In the genomic region with DNA sequence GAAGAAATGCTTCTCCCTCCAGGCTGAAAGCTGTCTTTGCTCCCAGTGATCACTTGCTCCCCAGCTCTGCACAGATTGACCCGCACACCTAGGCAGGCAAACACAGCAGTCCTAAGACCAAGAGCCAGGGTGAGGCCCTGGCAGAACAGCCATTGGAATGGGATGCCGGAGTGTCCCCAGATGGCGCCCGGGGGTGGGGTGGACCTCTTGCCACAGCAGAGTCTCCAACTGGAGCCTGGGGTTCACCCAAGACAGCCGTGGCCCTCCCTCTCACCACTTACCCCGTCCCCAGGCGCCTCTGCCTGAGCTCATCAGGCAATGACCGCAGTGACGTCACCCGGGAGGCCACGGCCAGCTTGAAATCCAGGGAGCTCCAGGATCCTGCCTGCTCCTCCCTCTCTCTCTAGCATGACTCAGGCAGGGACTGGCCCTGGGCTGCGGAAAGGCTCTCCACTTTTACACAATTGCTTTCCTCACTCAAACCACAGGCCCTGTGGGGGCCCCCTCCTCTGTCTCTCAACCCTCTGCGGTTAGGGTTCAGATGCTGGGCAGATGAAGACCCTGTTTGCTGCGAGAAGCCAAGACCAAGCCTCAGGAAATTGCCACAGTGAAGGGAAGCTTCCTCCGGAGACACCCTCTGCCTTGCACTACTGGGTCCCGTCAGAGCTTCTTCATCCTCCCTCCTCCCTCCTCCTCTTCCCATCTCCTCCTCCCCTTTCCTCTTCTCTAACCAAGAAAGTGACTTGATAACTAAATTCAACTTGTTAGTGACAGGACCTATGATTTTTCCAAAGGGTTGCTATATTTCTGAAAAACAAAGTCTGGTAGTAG, we compare ENCODE assay signal across 9 cellular contexts. TPM values are rescaled to one million over a fixed set of nuclear protein-coding genes. Genes with fewer than 3 reads are reported as not detected.
A peak's percentile ranks its signal among the peaks of the same experiment; 100 is the strongest.
DNase-seq lines count a peak whose midpoint lies in the region; FAIRE-seq and TF ChIP-seq lines count a peak whose summit lies in the region.
"Had no signal": no experiment of that assay in that cellular context is flagged by ENCODE, and none has a peak within 500 bp of the region (broad histone marks: within the 10 kb centered on the region; RNA-seq: fewer than 3 reads in every experiment).

No MANE protein-coding gene starts in this region.

- FAIRE-seq in GM12892 (lab: Jason Lieb, UNC), result no peak

- H3K36me3 ChIP-seq in adipocyte (ENCODE audit: control insufficient read depth, insufficient read depth, low read length, severe bottlenecking) (no peaks in the 10 kb centered on the region), vagina (no peaks in the 10 kb centered on the region)

- peak overlapping the region; percentile 81 for H3K27ac ChIP-seq in vagina
- H3K27ac ChIP-seq: 22Rv1 had no signal

- H3K4me1 ChIP-seq in adipocyte (ENCODE audit: control insufficient read depth, insufficient read depth, low read length) (peaks cover 35% of the 10 kb centered on the region), vagina (peaks cover 17% of the 10 kb centered on the region)

- H3K27me3 ChIP-seq in adipocyte (replicated peaks; ENCODE audit: control insufficient read depth, insufficient read depth, low read length) (no peaks in the 10 kb centered on the region), vagina (no peaks in the 10 kb centered on the region)

- DNase-seq in DMS 273 (lab: John Stamatoyannopoulos, UW; ENCODE audit: unreplicated experiment) (peak; percentile 49), DMS 273 treated with DMSO at 0.1 percent for 48 hours (lab: John Stamatoyannopoulos, UW) (no peak), SHP77 (lab: John Stamatoyannopoulos, UW) (peak; percentile 62 to 93), adipocyte (ENCODE audit: low read depth) (peak; percentile 100), cardiac septum (ENCODE audit: low spot score) (peak; percentile 95), posterior cingulate gyrus (peak; percentile 27 to 94 (median 60)), vagina (ENCODE audit: extremely low spot score in 2 of 2) (peak in 1 of 2 donors; percentile 99), GM12892 (ENCODE audit: insufficient read length) (no peak)

- peak overlapping the region; percentile 59 for H3K9ac ChIP-seq in adipocyte (ENCODE audit: low read length)

- H3K4me3 ChIP-seq in adipocyte (ENCODE audit: low read length) (peak overlapping the region; percentile 57), vagina (peak overlapping the region; percentile 3 to 34)

- TF ChIP-seq POLR2A in vagina (IDR thresholded peaks at IDR 0.05) (no peak), GM12892 (IDR thresholded peaks at IDR 0.05; ENCODE audit: low read depth, low read length) (no peak)

- H3K9me3 ChIP-seq in adipocyte (ENCODE audit: control insufficient read depth, low read length), result no peaks in the 10 kb centered on the region
- H3K9me3 ChIP-seq in vagina, result no peaks in the 10 kb centered on the region

- no peak for TF ChIP-seq CTCF in vagina (IDR thresholded peaks at IDR 0.05)

- intact Hi-C loops in cardiac septum (cut with DNase I) (loop anchor here (2.0 kb wide), 1 partner anchor 14 kb away; no protein-coding TSS in a partner anchor), posterior cingulate gyrus (cut with DNase I) (no loop called here), vagina (cut with DNase I) (loop anchor here (5.0 kb wide), 1 partner anchor 135 kb away; a partner anchor contains a TSS)

RNA-seq across cellular contexts. Expression of a gene that starts 24.3 kb away (rescaled TPM):
- total RNA-seq in cardiac septum (1.1 TPM), vagina (18.9 TPM)
- polyA plus RNA-seq in GM12892 (2012; ENCODE audit: missing spikeins), result not detected

RNA-seq across cellular contexts. Expression of a gene that starts 25.8 kb away (rescaled TPM):
- total RNA-seq in cardiac septum, result 10.1 TPM
- 14.5 TPM for total RNA-seq in vagina
- polyA plus RNA-seq in GM12892 (2012; ENCODE audit: missing spikeins), result 9.5 TPM

RNA-seq across cellular contexts. Expression of a gene that starts 46.8 kb away (rescaled TPM):
- total RNA-seq in cardiac septum (14.0 TPM), vagina (30.0 TPM)
- polyA plus RNA-seq in GM12892 (2012; ENCODE audit: missing spikeins), result 19.0 TPM

RNA-seq across cellular contexts. Expression of a gene that starts 57.9 kb away (rescaled TPM):
- total RNA-seq in cardiac septum (30.7 TPM), vagina (36.6 TPM)
- polyA plus RNA-seq in GM12892 (2012; ENCODE audit: missing spikeins), result 37.1 TPM

RNA-seq across cellular contexts. Expression of a gene that starts 58.1 kb away (rescaled TPM):
- total RNA-seq in cardiac septum (16.0 TPM), vagina (29.5 TPM)
- 9.1 TPM for polyA plus RNA-seq in GM12892 (2012; ENCODE audit: missing spikeins)

Comparison
In these comparisons a context has a peak if more than half of its experiments do, and no peak if none do; other contexts are left out.
1. DNase-seq: peak in DMS 273 (single experiment), SHP77 (2 of 2), adipocyte (single experiment), cardiac septum (single experiment) and posterior cingulate gyrus (10 of 10); none in DMS 273 treated with DMSO at 0.1 percent for 48 hours (single experiment) and GM12892 (single experiment).